In the genomic region with DNA sequence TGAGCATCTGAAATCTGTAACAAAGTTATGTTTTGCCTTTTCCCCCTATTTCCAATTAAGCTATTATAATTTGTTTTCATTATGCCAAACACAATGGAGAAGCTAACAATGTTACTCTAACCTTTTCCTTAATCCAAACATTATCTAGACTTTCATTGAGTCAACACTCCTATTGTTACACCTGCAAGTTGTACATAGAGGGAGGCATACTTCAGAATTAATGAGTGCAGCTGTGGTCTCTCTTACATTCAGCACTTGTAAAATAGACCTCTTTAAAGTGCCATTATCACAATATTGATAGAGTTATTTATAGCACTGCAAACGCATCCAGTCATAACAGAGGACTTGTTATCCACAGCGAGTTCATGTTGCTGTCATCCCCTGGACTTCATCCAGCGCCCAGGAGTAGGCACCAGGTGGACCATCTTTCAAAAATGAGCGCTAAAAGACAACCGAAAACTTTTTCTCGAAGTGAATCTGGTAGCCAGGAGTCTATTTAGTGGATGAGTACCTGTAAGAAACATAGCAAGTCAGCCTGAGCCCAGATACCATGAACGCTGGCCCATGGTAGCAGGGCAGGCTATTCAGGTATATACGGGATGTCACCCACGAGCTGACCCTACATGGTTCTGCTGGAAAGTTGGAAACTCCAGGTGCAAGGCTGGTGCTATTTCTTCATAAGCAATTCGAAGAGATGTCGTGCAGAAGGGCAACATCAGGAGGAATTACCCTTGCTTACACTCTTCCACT, we compare ENCODE assay signal across 1 cellular context.
A peak's percentile ranks its signal among the peaks of the same experiment; 100 is the strongest.
TF ChIP-seq lines count a peak whose summit lies in the region.

No MANE protein-coding gene starts in this region.

TF ChIP-seq in HEK293, 187 proteins besides CTCF, POLR2A, EP300 and RAD21 (continued from another document and continues in another):
- TF ChIP-seq, protein P1, sequence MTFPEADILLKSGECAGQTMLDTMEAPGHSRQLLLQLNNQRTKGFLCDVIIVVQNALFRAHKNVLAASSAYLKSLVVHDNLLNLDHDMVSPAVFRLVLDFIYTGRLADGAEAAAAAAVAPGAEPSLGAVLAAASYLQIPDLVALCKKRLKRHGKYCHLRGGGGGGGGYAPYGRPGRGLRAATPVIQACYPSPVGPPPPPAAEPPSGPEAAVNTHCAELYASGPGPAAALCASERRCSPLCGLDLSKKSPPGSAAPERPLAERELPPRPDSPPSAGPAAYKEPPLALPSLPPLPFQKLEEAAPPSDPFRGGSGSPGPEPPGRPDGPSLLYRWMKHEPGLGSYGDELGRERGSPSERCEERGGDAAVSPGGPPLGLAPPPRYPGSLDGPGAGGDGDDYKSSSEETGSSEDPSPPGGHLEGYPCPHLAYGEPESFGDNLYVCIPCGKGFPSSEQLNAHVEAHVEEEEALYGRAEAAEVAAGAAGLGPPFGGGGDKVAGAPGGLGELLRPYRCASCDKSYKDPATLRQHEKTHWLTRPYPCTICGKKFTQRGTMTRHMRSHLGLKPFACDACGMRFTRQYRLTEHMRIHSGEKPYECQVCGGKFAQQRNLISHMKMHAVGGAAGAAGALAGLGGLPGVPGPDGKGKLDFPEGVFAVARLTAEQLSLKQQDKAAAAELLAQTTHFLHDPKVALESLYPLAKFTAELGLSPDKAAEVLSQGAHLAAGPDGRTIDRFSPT (tag by site-specific recombination; IDR thresholded peaks at IDR 0.05), result no peak
- TF ChIP-seq ZIC2 (tag by site-specific recombination; IDR thresholded peaks at IDR 0.05) (no peak), SETDB1 (IDR thresholded peaks at IDR 0.05; ENCODE audit: insufficient read length, low read length) (no peak), ZXDB (tag by site-specific recombination; IDR thresholded peaks at IDR 0.05) (peak; percentile 70), ZNF2 (tag by site-specific recombination; IDR thresholded peaks at IDR 0.05) (no peak), IKZF3 (tag by site-specific recombination; IDR thresholded peaks at IDR 0.05) (peak; percentile 43; the same call in 1 of the 2 replicates), ZNF350 (tag by site-specific recombination; IDR thresholded peaks at IDR 0.05) (no peak), ZNF114 (tag by site-specific recombination; IDR thresholded peaks at IDR 0.05) (no peak), ZNF155 (tag by site-specific recombination; IDR thresholded peaks at IDR 0.05) (no peak), ZNF202 (tag by site-specific recombination; IDR thresholded peaks at IDR 0.05; ENCODE audit: borderline replicate concordance) (no peak), ZNF664 (tag by site-specific recombination; IDR thresholded peaks at IDR 0.05) (no peak), KLF8 (tag by site-specific recombination; IDR thresholded peaks at IDR 0.05) (peak; percentile 46), ZNF16 (tag by site-specific recombination; IDR thresholded peaks at IDR 0.05; ENCODE audit: low read depth) (no peak), MYNN (tag by site-specific recombination; IDR thresholded peaks at IDR 0.05; ENCODE audit: borderline replicate concordance) (no peak), ZNF416 (tag by site-specific recombination; IDR thresholded peaks at IDR 0.05) (no peak), ZNF341 (tag by site-specific recombination; IDR thresholded peaks at IDR 0.05; ENCODE audit: low read depth) (no peak), ZNF830 (tag by site-specific recombination; IDR thresholded peaks at IDR 0.05; ENCODE audit: low read depth) (no peak), ZNF558 (tag by site-specific recombination; IDR thresholded peaks at IDR 0.05) (no peak), ZNF548 (tag by site-specific recombination; IDR thresholded peaks at IDR 0.05) (no peak), YY1 (tag by site-specific recombination; IDR thresholded peaks at IDR 0.05) (no peak), ZNF211 (tag by site-specific recombination; IDR thresholded peaks at IDR 0.05; ENCODE audit: low read depth) (no peak), ZNF701 (tag by site-specific recombination; IDR thresholded peaks at IDR 0.05) (no peak), ZNF426 (tag by site-specific recombination; IDR thresholded peaks at IDR 0.05) (no peak), ZNF510 (tag by site-specific recombination; IDR thresholded peaks at IDR 0.05; ENCODE audit: insufficient replicate concordance) (no peak), HOXA7 (CRISPR knock-in tag; IDR thresholded peaks at IDR 0.05; ENCODE audit: borderline replicate concordance) (no peak), ZNF658 (tag by site-specific recombination; IDR thresholded peaks at IDR 0.05) (no peak), ZNF174 (tag by site-specific recombination; IDR thresholded peaks at IDR 0.05) (no peak), ZNF571 (tag by site-specific recombination; IDR thresholded peaks at IDR 0.05) (no peak), ZNF544 (tag by site-specific recombination; IDR thresholded peaks at IDR 0.05) (no peak), ZNF776 (tag by site-specific recombination; IDR thresholded peaks at IDR 0.05; ENCODE audit: borderline replicate concordance) (no peak), ZNF514 (tag by site-specific recombination; IDR thresholded peaks at IDR 0.05) (no peak), ZNF660 (tag by site-specific recombination; IDR thresholded peaks at IDR 0.05) (no peak), EGR2 (tag by site-specific recombination; IDR thresholded peaks at IDR 0.05; ENCODE audit: low read depth) (no peak), ZNF837 (tag by site-specific recombination; IDR thresholded peaks at IDR 0.05) (no peak), GLIS2 (tag by site-specific recombination; IDR thresholded peaks at IDR 0.05) (no peak), ZNF792 (tag by site-specific recombination; IDR thresholded peaks at IDR 0.05) (no peak)
- TF ChIP-seq, protein P2, sequence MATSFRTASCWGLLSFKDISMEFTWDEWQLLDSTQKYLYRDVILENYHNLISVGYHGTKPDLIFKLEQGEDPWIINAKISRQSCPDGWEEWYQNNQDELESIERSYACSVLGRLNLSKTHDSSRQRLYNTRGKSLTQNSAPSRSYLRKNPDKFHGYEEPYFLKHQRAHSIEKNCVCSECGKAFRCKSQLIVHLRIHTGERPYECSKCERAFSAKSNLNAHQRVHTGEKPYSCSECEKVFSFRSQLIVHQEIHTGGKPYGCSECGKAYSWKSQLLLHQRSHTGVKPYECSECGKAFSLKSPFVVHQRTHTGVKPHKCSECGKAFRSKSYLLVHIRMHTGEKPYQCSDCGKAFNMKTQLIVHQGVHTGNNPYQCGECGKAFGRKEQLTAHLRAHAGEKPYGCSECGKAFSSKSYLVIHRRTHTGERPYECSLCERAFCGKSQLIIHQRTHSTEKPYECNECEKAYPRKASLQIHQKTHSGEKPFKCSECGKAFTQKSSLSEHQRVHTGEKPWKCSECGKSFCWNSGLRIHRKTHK (tag by site-specific recombination; IDR thresholded peaks at IDR 0.05), result no peak
- TF ChIP-seq, protein P3, sequence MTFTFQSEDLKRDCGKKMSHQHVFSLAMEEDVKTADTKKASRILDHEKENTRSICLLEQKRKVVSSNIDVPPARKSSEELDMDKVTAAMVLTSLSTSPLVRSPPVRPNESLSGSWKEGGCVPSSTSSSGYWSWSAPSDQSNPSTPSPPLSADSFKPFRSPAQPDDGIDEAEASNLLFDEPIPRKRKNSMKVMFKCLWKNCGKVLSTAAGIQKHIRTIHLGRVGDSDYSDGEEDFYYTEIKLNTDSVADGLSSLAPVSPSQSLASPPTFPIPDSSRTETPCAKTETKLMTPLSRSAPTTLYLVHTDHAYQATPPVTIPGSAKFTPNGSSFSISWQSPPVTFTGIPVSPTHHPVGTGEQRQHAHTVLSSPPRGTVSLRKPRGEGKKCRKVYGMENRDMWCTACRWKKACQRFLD (tag by site-specific recombination; IDR thresholded peaks at IDR 0.05), result no peak
- TF ChIP-seq, protein P4, sequence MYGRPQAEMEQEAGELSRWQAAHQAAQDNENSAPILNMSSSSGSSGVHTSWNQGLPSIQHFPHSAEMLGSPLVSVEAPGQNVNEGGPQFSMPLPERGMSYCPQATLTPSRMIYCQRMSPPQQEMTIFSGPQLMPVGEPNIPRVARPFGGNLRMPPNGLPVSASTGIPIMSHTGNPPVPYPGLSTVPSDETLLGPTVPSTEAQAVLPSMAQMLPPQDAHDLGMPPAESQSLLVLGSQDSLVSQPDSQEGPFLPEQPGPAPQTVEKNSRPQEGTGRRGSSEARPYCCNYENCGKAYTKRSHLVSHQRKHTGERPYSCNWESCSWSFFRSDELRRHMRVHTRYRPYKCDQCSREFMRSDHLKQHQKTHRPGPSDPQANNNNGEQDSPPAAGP (tag by site-specific recombination; IDR thresholded peaks at IDR 0.05), result no peak
- TF ChIP-seq, protein P5, sequence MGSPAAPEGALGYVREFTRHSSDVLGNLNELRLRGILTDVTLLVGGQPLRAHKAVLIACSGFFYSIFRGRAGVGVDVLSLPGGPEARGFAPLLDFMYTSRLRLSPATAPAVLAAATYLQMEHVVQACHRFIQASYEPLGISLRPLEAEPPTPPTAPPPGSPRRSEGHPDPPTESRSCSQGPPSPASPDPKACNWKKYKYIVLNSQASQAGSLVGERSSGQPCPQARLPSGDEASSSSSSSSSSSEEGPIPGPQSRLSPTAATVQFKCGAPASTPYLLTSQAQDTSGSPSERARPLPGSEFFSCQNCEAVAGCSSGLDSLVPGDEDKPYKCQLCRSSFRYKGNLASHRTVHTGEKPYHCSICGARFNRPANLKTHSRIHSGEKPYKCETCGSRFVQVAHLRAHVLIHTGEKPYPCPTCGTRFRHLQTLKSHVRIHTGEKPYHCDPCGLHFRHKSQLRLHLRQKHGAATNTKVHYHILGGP (tag by site-specific recombination; IDR thresholded peaks at IDR 0.05), result no peak
- TF ChIP-seq, protein P6, sequence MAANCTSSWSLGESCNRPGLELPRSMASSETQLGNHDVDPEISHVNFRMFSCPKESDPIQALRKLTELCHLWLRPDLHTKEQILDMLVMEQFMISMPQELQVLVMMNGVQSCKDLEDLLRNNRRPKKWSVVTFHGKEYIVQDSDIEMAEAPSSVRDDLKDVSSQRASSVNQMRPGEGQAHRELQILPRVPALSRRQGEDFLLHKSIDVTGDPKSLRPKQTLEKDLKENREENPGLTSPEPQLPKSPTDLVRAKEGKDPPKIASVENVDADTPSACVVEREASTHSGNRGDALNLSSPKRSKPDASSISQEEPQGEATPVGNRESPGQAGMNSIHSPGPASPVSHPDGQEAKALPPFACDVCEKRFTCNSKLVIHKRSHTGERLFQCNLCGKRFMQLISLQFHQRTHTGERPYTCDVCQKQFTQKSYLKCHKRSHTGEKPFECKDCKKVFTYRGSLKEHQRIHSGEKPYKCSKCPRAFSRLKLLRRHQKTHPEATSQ (tag by site-specific recombination; IDR thresholded peaks at IDR 0.05), result no peak
- TF ChIP-seq, protein P7, sequence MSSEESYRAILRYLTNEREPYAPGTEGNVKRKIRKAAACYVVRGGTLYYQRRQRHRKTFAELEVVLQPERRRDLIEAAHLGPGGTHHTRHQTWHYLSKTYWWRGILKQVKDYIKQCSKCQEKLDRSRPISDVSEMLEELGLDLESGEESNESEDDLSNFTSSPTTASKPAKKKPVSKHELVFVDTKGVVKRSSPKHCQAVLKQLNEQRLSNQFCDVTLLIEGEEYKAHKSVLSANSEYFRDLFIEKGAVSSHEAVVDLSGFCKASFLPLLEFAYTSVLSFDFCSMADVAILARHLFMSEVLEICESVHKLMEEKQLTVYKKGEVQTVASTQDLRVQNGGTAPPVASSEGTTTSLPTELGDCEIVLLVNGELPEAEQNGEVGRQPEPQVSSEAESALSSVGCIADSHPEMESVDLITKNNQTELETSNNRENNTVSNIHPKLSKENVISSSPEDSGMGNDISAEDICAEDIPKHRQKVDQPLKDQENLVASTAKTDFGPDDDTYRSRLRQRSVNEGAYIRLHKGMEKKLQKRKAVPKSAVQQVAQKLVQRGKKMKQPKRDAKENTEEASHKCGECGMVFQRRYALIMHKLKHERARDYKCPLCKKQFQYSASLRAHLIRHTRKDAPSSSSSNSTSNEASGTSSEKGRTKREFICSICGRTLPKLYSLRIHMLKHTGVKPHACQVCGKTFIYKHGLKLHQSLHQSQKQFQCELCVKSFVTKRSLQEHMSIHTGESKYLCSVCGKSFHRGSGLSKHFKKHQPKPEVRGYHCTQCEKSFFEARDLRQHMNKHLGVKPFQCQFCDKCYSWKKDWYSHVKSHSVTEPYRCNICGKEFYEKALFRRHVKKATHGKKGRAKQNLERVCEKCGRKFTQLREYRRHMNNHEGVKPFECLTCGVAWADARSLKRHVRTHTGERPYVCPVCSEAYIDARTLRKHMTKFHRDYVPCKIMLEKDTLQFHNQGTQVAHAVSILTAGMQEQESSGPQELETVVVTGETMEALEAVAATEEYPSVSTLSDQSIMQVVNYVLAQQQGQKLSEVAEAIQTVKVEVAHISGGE (tag by site-specific recombination; conservative IDR thresholded peaks at IDR 0.05; ENCODE audit: low read depth), result no peak
- TF ChIP-seq, protein P8, sequence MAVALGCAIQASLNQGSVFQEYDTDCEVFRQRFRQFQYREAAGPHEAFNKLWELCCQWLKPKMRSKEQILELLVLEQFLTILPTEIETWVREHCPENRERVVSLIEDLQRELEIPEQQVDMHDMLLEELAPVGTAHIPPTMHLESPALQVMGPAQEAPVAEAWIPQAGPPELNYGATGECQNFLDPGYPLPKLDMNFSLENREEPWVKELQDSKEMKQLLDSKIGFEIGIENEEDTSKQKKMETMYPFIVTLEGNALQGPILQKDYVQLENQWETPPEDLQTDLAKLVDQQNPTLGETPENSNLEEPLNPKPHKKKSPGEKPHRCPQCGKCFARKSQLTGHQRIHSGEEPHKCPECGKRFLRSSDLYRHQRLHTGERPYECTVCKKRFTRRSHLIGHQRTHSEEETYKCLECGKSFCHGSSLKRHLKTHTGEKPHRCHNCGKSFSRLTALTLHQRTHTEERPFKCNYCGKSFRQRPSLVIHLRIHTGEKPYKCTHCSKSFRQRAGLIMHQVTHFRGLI (tag by site-specific recombination; IDR thresholded peaks at IDR 0.05), result no peak
- TF ChIP-seq, protein P9, sequence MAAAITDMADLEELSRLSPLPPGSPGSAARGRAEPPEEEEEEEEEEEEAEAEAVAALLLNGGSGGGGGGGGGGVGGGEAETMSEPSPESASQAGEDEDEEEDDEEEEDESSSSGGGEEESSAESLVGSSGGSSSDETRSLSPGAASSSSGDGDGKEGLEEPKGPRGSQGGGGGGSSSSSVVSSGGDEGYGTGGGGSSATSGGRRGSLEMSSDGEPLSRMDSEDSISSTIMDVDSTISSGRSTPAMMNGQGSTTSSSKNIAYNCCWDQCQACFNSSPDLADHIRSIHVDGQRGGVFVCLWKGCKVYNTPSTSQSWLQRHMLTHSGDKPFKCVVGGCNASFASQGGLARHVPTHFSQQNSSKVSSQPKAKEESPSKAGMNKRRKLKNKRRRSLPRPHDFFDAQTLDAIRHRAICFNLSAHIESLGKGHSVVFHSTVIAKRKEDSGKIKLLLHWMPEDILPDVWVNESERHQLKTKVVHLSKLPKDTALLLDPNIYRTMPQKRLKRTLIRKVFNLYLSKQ (tag by site-specific recombination; IDR thresholded peaks at IDR 0.05; ENCODE audit: borderline replicate concordance), result no peak
- TF ChIP-seq, protein P10, sequence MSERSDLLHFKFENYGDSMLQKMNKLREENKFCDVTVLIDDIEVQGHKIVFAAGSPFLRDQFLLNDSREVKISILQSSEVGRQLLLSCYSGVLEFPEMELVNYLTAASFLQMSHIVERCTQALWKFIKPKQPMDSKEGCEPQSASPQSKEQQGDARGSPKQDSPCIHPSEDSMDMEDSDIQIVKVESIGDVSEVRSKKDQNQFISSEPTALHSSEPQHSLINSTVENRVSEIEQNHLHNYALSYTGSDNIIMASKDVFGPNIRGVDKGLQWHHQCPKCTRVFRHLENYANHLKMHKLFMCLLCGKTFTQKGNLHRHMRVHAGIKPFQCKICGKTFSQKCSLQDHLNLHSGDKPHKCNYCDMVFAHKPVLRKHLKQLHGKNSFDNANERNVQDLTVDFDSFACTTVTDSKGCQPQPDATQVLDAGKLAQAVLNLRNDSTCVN (tag by site-specific recombination; optimal IDR thresholded peaks at IDR 0.05), result no peak
